In the genomic region with DNA sequence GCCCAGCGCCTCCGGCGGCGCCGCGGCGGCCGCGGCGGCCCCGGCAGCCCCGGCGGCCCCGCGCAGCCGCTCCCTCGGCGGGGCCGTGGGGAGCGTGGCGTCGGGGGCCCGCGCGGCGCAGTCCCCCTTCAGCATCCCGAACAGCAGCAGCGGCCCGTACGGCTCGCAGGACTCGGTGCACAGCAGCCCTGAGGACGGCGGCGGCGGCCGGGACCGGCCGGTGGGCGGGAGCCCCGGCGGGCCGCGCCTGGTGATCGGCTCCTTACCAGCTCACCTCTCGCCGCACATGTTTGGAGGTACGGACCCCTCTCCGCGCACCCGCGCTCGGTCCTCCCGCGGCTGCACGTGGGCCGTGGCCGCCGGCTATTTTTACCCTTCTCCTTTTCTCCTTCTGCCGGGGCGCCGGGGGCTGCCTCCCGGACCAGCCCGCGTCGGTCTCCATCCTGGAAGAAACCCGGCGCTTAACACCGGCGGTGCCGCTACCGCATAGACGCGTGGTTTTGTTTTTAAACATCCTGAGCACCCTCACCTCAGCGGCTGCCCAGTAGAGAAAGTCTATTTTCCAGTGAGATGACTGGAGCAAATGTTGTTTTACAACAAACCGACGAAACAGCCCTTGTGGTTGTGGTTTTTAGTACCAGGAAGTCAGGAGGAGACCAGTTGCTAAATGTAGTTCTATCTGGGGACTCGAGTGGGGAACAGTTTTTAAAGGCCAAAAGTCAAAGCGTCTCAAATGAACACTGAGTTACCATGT, we compare ENCODE assay signal across 8 cellular contexts. TPM values are rescaled to one million over a fixed set of nuclear protein-coding genes. Genes with fewer than 3 reads are reported as not detected.
DNase-seq lines count a peak whose midpoint lies in the region; ATAC-seq and TF ChIP-seq lines count a peak whose summit lies in the region.

No MANE protein-coding gene starts in this region.

- DNase-seq in NCI-H1694 treated with DMSO at 0.1 percent for 48 hours (lab: John Stamatoyannopoulos, UW), result peak; percentile 26
- no peak for DNase-seq in NCI-H1694 (lab: John Stamatoyannopoulos, UW)
- peak; percentile 82 for DNase-seq in NCI-H526 treated with DMSO at 0.1 percent for 48 hours (lab: John Stamatoyannopoulos, UW)
- DNase-seq in activated CD8-positive, alpha-beta memory T cell treated with anti-CD3 and anti-CD28 coated beads, Interleukin-2, amount 50 U/mL, for 24 hours (ENCODE audit: extremely low read depth), result peak; percentile 28
- no peak for DNase-seq in epithelial cell of proximal tubule (ENCODE audit: low read depth)
- peak; percentile 56 for DNase-seq in naive B cell
- DNase-seq in stomach, result peak; percentile 46

- H3K4me3 ChIP-seq in epithelial cell of proximal tubule (ENCODE audit: low read depth, low read length) (peak overlapping the region; percentile 80), stomach (peak overlapping the region; percentile 71 to 90 (median 86))

- 1% methylated on average over 27 to 79 of the region's 79 CpGs for WGBS in stomach, 5 donors

- no peak for TF ChIP-seq EP300 in stomach (IDR thresholded peaks at IDR 0.05)

- H3K27me3 Mint-ChIP-seq in naive B cell, result no peaks in the 10 kb centered on the region

- no peaks in the 10 kb centered on the region for H3K36me3 ChIP-seq in stomach

- H3K4me1 ChIP-seq in stomach, result peaks cover 23 to 53% (median 43%) of the 10 kb centered on the region in 4 donors

- peaks cover 0 to 9% of the 10 kb centered on the region in 2 donors for H3K36me3 Mint-ChIP-seq in naive B cell

- no peaks in the 10 kb centered on the region for H3K27me3 ChIP-seq in stomach

- no peaks in the 10 kb centered on the region for H3K9me3 ChIP-seq in stomach

- no peak for TF ChIP-seq CTCF in epithelial cell of proximal tubule (conservative IDR thresholded peaks at IDR 0.05; ENCODE audit: low read depth, low read length)
- TF ChIP-seq CTCF in stomach (IDR thresholded peaks at IDR 0.05), result no peak

- intact Hi-C loops in stomach (cut with DNase I; ENCODE audit: low total_unique reads), result no loop called here

- peak overlapping the region; percentile 96 to 99 (median 97) for H3K27ac Mint-ChIP-seq in naive B cell

- no peak for TF ChIP-seq POLR2A in stomach (IDR thresholded peaks at IDR 0.05)

- H3K4me1 Mint-ChIP-seq in naive B cell, result peaks cover 30 to 57% (median 48%) of the 10 kb centered on the region in 3 donors

- ATAC-seq in HG02678 (IDR thresholded peaks at IDR 0.05; ENCODE audit: unreplicated experiment) (peak; percentile 1), naive B cell (ENCODE audit: low read depth in 2 of 2) (peak; percentile 0)

- H3K27ac ChIP-seq in stomach, result peak overlapping the region; percentile 97 to 100 (median 99)

- H3K9me3 Mint-ChIP-seq in naive B cell, result peaks cover 0 to 9% (median 3%) of the 10 kb centered on the region in 7 donors

- peak overlapping the region; percentile 94 to 100 (median 98) for H3K4me3 Mint-ChIP-seq in naive B cell

RNA-seq across cellular contexts. Expression of a gene that starts 1.3 kb away (rescaled TPM):
- total RNA-seq in epithelial cell of proximal tubule (10.4 and 16.5 TPM in 2 replicates), stomach (100 to 1,000 TPM in 1 of 5 donors, 10 to 100 TPM in 4; 23.3 to 209 (median 29.0) TPM)
- polyA plus RNA-seq in naive B cell (ENCODE audit: low read depth in 6 of 6) (1 to 10 TPM in 5 of 6 donors, under 1 TPM in 1; 0.84 to 7.7 (median 2.8) TPM), stomach (10 to 100 TPM in 2 of 3 donors, 1 to 10 TPM in 1; 5.4 to 13.9 (median 10.3) TPM)

Comparison
In these comparisons a context has a peak if more than half of its experiments do, and no peak if none do; other contexts are left out.
1. DNase-seq: peak in NCI-H1694 treated with DMSO at 0.1 percent for 48 hours (single experiment), NCI-H526 treated with DMSO at 0.1 percent for 48 hours (single experiment), activated CD8-positive, alpha-beta memory T cell treated with anti-CD3 and anti-CD28 coated beads, Interleukin-2, amount 50 U/mL, for 24 hours (single experiment), naive B cell (single experiment) and stomach (single experiment); none in NCI-H1694 (single experiment) and epithelial cell of proximal tubule (single experiment).